ENCODE assay signal across 1 cellular context in genomic region chr10:24553051-24553612, GRCh38.
TF ChIP-seq lines count a peak whose summit lies in the region.

No MANE protein-coding gene starts in this region.

TF ChIP-seq in H1, 55 proteins besides CTCF, POLR2A, EP300 and RAD21 (continued from another document):
- TF ChIP-seq CBX8 (IDR thresholded peaks at IDR 0.05; ENCODE audit: borderline replicate concordance, low read depth, low read length) = no peak
- no peak for TF ChIP-seq TAF1 (IDR thresholded peaks at IDR 0.05; ENCODE audit: low read depth, low read length)
- no peak for TF ChIP-seq ATF2 (IDR thresholded peaks at IDR 0.05; ENCODE audit: low read length)
